Comparison of ENCODE assay signal across 13 cellular contexts in genomic region chr15:42344763-42345162, GRCh38. TPM values are rescaled to one million over a fixed set of nuclear protein-coding genes. Genes with fewer than 3 reads are reported as not detected.
A peak's percentile ranks its signal among the peaks of the same experiment; 100 is the strongest.
DNase-seq lines count a peak whose midpoint lies in the region; ATAC-seq and FAIRE-seq lines count a peak whose summit lies in the region.
"Had no signal": no experiment of that assay in that cellular context is flagged by ENCODE, and none has a peak within 500 bp of the region (broad histone marks: within the 10 kb centered on the region; RNA-seq: fewer than 3 reads in every experiment).

No MANE protein-coding gene starts in this region.

- ATAC-seq in sciatic nerve (peak; percentile 96), HG02973 (IDR thresholded peaks at IDR 0.05; ENCODE audit: unreplicated experiment) (no peak)
- ATAC-seq: mucosa of descending colon had no signal

- DNase-seq in H4 (ENCODE audit: low spot score) = peak; percentile 25
- peak; percentile 49 for DNase-seq in SKM-1 treated with dmso at 0.1 percent for 144 hours (lab: John Stamatoyannopoulos, UW; ENCODE audit: unreplicated experiment)
- peak; percentile 74 for DNase-seq in fibroblast of peridontal ligament (ENCODE audit: extremely low read depth)
- DNase-seq in sciatic nerve (ENCODE audit: low spot score) = no peak
- DNase-seq in activated CD4-positive, alpha-beta T cell treated with anti-CD3 and anti-CD28 coated beads, Interleukin-2, amount 50 U/mL, for 48 hours = no peak
- no peak for DNase-seq in urothelium cell line (ENCODE audit: low spot score)
- DNase-seq: activated CD4-positive, alpha-beta memory T cell treated with anti-CD3 and anti-CD28 coated beads, Interleukin-2, amount 10 ng/mL, durations not matched to agents 7 days and 5 days; activated naive CD4-positive, alpha-beta T cell; GOT3; mucosa of descending colon; NCI-H2081; retina had no signal

- intact Hi-C loops in sciatic nerve (cut with DNase I) = no loop called here

- no peak for FAIRE-seq in urothelium cell line (lab: Jason Lieb, UNC)

RNA-seq across cellular contexts. Expression of gene CAPN3, which starts 14.5 kb away (rescaled TPM):
- 0.43 TPM in 1 of 2 replicates, not detected in the other for total RNA-seq in H4 (2014; rRNA removed; shearing (Covaris generic))
- total RNA-seq in sciatic nerve = 21.9 TPM

Comparison
In these comparisons a context has a peak if more than half of its experiments do, and no peak if none do; other contexts are left out.
1. DNase-seq: peak in H4 (single experiment), SKM-1 treated with dmso at 0.1 percent for 144 hours (single experiment) and fibroblast of peridontal ligament (single experiment); none in sciatic nerve (single experiment), activated CD4-positive, alpha-beta T cell treated with anti-CD3 and anti-CD28 coated beads, Interleukin-2, amount 50 U/mL, for 48 hours (0 of 2) and urothelium cell line (single experiment).
2. RNA of gene CAPN3, which starts 14.5 kb away (total RNA-seq): 21.9 TPM in sciatic nerve (single experiment); 0.43 TPM in H4; every median in the first group is over 10 times any median in the second.